In genomic region chr17:59425085-59425901, GRCh38 we compare ENCODE assay signal across 1 cellular context.
TF ChIP-seq lines count a peak whose summit lies in the region.

No MANE protein-coding gene starts in this region.

TF ChIP-seq in HepG2, 621 proteins besides CTCF, POLR2A, EP300 and RAD21 (continued from another document and continues in another):
- TF ChIP-seq, protein P1, sequence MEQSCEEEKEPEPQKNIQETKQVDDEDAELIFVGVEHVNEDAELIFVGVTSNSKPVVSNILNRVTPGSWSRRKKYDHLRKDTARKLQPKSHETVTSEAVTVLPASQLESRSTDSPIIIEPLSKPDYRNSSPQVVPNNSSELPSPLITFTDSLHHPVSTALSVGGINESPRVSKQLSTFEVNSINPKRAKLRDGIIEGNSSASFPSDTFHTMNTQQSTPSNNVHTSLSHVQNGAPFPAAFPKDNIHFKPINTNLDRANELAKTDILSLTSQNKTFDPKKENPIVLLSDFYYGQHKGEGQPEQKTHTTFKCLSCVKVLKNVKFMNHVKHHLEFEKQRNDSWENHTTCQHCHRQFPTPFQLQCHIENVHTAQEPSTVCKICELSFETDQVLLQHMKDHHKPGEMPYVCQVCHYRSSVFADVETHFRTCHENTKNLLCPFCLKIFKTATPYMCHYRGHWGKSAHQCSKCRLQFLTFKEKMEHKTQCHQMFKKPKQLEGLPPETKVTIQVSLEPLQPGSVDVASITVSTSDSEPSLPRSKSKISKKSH (CRISPR knock-in tag; IDR thresholded peaks at IDR 0.05; ENCODE audit: borderline replicate concordance): no peak
- TF ChIP-seq PCBP2 (optimal IDR thresholded peaks at IDR 0.05; ENCODE audit: low read depth, low read length, poor library complexity, severe bottlenecking) (no peak), TCF7 (IDR thresholded peaks at IDR 0.05; ENCODE audit: low read depth) (0 out of 2 replicates have a peak, but pooled peaks have one; percentile 13), AHDC1 (CRISPR knock-in tag; IDR thresholded peaks at IDR 0.05; ENCODE audit: borderline replicate concordance) (no peak), PHF21A (CRISPR knock-in tag; IDR thresholded peaks at IDR 0.05) (0 out of 2 replicates have a peak, but pooled peaks have one; percentile 41), ZNF556 (CRISPR knock-in tag; IDR thresholded peaks at IDR 0.05; ENCODE audit: borderline replicate concordance) (no peak), NAIF1 (CRISPR knock-in tag; IDR thresholded peaks at IDR 0.05; ENCODE audit: borderline replicate concordance) (0 out of 2 replicates have a peak, but pooled peaks have one; percentile 27), TAF15 (IDR thresholded peaks at IDR 0.05; ENCODE audit: low read depth, low read length, poor library complexity, severe bottlenecking) (no peak), ZNF292 (CRISPR knock-in tag; IDR thresholded peaks at IDR 0.05; ENCODE audit: borderline replicate concordance, low read depth) (peak; percentile 57; the same call in 1 of the 2 replicates), KDM1A (CRISPR knock-in tag; IDR thresholded peaks at IDR 0.05) (no peak), ATF1 (CRISPR knock-in tag; IDR thresholded peaks at IDR 0.05) (no peak), JUNB (CRISPR knock-in tag; IDR thresholded peaks at IDR 0.05; ENCODE audit: borderline replicate concordance) (no peak), ARID4A (CRISPR knock-in tag; IDR thresholded peaks at IDR 0.05; ENCODE audit: borderline replicate concordance) (peak; percentile 33; the same call in 1 of the 2 replicates), DMAP1 (CRISPR knock-in tag; IDR thresholded peaks at IDR 0.05) (no peak), SRY (CRISPR knock-in tag; IDR thresholded peaks at IDR 0.05) (no peak), ZNF563 (CRISPR knock-in tag; IDR thresholded peaks at IDR 0.05) (no peak), ZNF768 (CRISPR knock-in tag; IDR thresholded peaks at IDR 0.05) (no peak), ZNF629 (CRISPR knock-in tag; conservative IDR thresholded peaks at IDR 0.05) (no peak), POLR2G (IDR thresholded peaks at IDR 0.05; ENCODE audit: low read depth, low read length) (no peak), CHD2 (IDR thresholded peaks at IDR 0.05; ENCODE audit: low read depth, low read length) (no peak), ZNF547 (CRISPR knock-in tag; IDR thresholded peaks at IDR 0.05) (no peak), ZNF326 (CRISPR knock-in tag; IDR thresholded peaks at IDR 0.05; ENCODE audit: borderline replicate concordance) (no peak), ZNF260 (CRISPR knock-in tag; IDR thresholded peaks at IDR 0.05; ENCODE audit: borderline replicate concordance, low read depth) (no peak), ZNF670 (CRISPR knock-in tag; IDR thresholded peaks at IDR 0.05; ENCODE audit: borderline replicate concordance) (no peak), ZBTB20 (CRISPR knock-in tag; IDR thresholded peaks at IDR 0.05; ENCODE audit: borderline replicate concordance, low read depth) (no peak), HNRNPUL1 (IDR thresholded peaks at IDR 0.05; ENCODE audit: low read depth, low read length) (no peak), ZNF878 (CRISPR knock-in tag; IDR thresholded peaks at IDR 0.05) (0 out of 2 replicates have a peak, but pooled peaks have one; percentile 8), ZNF7 (CRISPR knock-in tag; IDR thresholded peaks at IDR 0.05) (no peak), ERF (CRISPR knock-in tag; IDR thresholded peaks at IDR 0.05) (0 out of 2 replicates have a peak, but pooled peaks have one; percentile 15), ARID2 (CRISPR knock-in tag; IDR thresholded peaks at IDR 0.05; ENCODE audit: borderline replicate concordance) (no peak), ZFY (CRISPR knock-in tag; IDR thresholded peaks at IDR 0.05) (peak; percentile 23; the same call in 1 of the 2 replicates), KDM2A (CRISPR knock-in tag; IDR thresholded peaks at IDR 0.05; ENCODE audit: borderline replicate concordance, low read depth) (no peak), ZNF879 (CRISPR knock-in tag; IDR thresholded peaks at IDR 0.05) (no peak)
- TF ChIP-seq, protein P2, sequence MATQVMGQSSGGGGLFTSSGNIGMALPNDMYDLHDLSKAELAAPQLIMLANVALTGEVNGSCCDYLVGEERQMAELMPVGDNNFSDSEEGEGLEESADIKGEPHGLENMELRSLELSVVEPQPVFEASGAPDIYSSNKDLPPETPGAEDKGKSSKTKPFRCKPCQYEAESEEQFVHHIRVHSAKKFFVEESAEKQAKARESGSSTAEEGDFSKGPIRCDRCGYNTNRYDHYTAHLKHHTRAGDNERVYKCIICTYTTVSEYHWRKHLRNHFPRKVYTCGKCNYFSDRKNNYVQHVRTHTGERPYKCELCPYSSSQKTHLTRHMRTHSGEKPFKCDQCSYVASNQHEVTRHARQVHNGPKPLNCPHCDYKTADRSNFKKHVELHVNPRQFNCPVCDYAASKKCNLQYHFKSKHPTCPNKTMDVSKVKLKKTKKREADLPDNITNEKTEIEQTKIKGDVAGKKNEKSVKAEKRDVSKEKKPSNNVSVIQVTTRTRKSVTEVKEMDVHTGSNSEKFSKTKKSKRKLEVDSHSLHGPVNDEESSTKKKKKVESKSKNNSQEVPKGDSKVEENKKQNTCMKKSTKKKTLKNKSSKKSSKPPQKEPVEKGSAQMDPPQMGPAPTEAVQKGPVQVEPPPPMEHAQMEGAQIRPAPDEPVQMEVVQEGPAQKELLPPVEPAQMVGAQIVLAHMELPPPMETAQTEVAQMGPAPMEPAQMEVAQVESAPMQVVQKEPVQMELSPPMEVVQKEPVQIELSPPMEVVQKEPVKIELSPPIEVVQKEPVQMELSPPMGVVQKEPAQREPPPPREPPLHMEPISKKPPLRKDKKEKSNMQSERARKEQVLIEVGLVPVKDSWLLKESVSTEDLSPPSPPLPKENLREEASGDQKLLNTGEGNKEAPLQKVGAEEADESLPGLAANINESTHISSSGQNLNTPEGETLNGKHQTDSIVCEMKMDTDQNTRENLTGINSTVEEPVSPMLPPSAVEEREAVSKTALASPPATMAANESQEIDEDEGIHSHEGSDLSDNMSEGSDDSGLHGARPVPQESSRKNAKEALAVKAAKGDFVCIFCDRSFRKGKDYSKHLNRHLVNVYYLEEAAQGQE (IDR thresholded peaks at IDR 0.05; ENCODE audit: borderline replicate concordance in 1 of 2, low read depth in 1 of 2, low read length in 2 of 2): no peak
- TF ChIP-seq, protein P3, sequence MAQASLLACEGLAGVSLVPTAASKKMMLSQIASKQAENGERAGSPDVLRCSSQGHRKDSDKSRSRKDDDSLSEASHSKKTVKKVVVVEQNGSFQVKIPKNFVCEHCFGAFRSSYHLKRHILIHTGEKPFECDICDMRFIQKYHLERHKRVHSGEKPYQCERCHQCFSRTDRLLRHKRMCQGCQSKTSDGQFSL (CRISPR knock-in tag; IDR thresholded peaks at IDR 0.05): no peak
- TF ChIP-seq, protein P4, sequence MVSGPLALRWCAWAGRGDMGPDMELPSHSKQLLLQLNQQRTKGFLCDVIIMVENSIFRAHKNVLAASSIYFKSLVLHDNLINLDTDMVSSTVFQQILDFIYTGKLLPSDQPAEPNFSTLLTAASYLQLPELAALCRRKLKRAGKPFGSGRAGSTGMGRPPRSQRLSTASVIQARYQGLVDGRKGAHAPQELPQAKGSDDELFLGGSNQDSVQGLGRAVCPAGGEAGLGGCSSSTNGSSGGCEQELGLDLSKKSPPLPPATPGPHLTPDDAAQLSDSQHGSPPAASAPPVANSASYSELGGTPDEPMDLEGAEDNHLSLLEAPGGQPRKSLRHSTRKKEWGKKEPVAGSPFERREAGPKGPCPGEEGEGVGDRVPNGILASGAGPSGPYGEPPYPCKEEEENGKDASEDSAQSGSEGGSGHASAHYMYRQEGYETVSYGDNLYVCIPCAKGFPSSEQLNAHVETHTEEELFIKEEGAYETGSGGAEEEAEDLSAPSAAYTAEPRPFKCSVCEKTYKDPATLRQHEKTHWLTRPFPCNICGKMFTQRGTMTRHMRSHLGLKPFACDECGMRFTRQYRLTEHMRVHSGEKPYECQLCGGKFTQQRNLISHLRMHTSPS (CRISPR knock-in tag; IDR thresholded peaks at IDR 0.05; ENCODE audit: low read depth): peak; percentile 50; the same call in 1 of the 2 replicates
- TF ChIP-seq, protein P5, sequence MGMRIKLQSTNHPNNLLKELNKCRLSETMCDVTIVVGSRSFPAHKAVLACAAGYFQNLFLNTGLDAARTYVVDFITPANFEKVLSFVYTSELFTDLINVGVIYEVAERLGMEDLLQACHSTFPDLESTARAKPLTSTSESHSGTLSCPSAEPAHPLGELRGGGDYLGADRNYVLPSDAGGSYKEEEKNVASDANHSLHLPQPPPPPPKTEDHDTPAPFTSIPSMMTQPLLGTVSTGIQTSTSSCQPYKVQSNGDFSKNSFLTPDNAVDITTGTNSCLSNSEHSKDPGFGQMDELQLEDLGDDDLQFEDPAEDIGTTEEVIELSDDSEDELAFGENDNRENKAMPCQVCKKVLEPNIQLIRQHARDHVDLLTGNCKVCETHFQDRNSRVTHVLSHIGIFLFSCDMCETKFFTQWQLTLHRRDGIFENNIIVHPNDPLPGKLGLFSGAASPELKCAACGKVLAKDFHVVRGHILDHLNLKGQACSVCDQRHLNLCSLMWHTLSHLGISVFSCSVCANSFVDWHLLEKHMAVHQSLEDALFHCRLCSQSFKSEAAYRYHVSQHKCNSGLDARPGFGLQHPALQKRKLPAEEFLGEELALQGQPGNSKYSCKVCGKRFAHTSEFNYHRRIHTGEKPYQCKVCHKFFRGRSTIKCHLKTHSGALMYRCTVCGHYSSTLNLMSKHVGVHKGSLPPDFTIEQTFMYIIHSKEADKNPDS (CRISPR knock-in tag; IDR thresholded peaks at IDR 0.05): 0 out of 2 replicates have a peak, but pooled peaks have one; percentile 36
- TF ChIP-seq, protein P6, sequence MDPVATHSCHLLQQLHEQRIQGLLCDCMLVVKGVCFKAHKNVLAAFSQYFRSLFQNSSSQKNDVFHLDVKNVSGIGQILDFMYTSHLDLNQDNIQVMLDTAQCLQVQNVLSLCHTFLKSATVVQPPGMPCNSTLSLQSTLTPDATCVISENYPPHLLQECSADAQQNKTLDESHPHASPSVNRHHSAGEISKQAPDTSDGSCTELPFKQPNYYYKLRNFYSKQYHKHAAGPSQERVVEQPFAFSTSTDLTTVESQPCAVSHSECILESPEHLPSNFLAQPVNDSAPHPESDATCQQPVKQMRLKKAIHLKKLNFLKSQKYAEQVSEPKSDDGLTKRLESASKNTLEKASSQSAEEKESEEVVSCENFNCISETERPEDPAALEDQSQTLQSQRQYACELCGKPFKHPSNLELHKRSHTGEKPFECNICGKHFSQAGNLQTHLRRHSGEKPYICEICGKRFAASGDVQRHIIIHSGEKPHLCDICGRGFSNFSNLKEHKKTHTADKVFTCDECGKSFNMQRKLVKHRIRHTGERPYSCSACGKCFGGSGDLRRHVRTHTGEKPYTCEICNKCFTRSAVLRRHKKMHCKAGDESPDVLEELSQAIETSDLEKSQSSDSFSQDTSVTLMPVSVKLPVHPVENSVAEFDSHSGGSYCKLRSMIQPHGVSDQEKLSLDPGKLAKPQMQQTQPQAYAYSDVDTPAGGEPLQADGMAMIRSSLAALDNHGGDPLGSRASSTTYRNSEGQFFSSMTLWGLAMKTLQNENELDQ (CRISPR knock-in tag; IDR thresholded peaks at IDR 0.05; ENCODE audit: borderline replicate concordance): no peak
